ENCODE assay signal across 33 cellular contexts in genomic region chr17:81376946-81377733, GRCh38. TPM values are rescaled to one million over a fixed set of nuclear protein-coding genes. Genes with fewer than 3 reads are reported as not detected.
"Had no signal": no experiment of that assay in that cellular context is flagged by ENCODE, and none has a peak within 500 bp of the region (broad histone marks: within the 10 kb centered on the region; RNA-seq: fewer than 3 reads in every experiment).

No MANE protein-coding gene starts in this region.

- H3K4me3 ChIP-seq: adrenal gland, body of pancreas, esophagus muscularis mucosa, gastrocnemius medialis, heart left ventricle had no signal

- H3K4me1 Mint-ChIP-seq: activated CD4-positive, alpha-beta T cell treated with anti-CD3 and anti-CD28 coated beads for 36 hours; activated CD4-positive, alpha-beta T cell treated with anti-CD3 and anti-CD28 coated beads, Interleukin-2, amount 10 ng/mL, durations not matched to agents 24 days and 14 days; activated CD8-positive, alpha-beta memory T cell treated with anti-CD3 and anti-CD28 coated beads, Interleukin-2, amount 10 ng/mL, durations not matched to agents 7 days and 5 days; activated naive CD4-positive, alpha-beta T cell treated with anti-CD3 and anti-CD28 coated beads, Interleukin-2, amount 50 U/mL, for 24 hours; activated naive CD8-positive, alpha-beta T cell treated with anti-CD3 and anti-CD28 coated beads for 36 hours; activated naive CD8-positive, alpha-beta T cell treated with anti-CD3 and anti-CD28 coated beads, Interleukin-2, amount 50 U/mL, for 24 hours had no signal

- H3K36me3 Mint-ChIP-seq: activated CD4-positive, alpha-beta memory T cell treated with anti-CD3 and anti-CD28 coated beads for 36 hours; activated CD8-positive, alpha-beta memory T cell treated with anti-CD3 and anti-CD28 coated beads, Interleukin-2, amount 10 ng/mL, durations not matched to agents 7 days and 5 days; activated naive CD4-positive, alpha-beta T cell treated with anti-CD3 and anti-CD28 coated beads, Interleukin-2, amount 50 U/mL, for 24 hours; activated naive CD8-positive, alpha-beta T cell treated with anti-CD3 and anti-CD28 coated beads for 36 hours had no signal

- H3K27ac ChIP-seq: adrenal gland, body of pancreas, esophagus muscularis mucosa, foreskin keratinocyte, gastrocnemius medialis, heart left ventricle had no signal

- H3K4me1 ChIP-seq: foreskin keratinocyte had no signal

- H3K9me3 ChIP-seq: adrenal gland, body of pancreas, esophagus muscularis mucosa, gastrocnemius medialis, heart left ventricle had no signal

- H3K36me3 ChIP-seq: adrenal gland, esophagus muscularis mucosa, gastrocnemius medialis, heart left ventricle had no signal

- H3K4me3 Mint-ChIP-seq: activated CD4-positive, alpha-beta memory T cell treated with anti-CD3 and anti-CD28 coated beads for 36 hours; activated CD4-positive, alpha-beta T cell treated with anti-CD3 and anti-CD28 coated beads for 36 hours; activated CD4-positive, alpha-beta T cell treated with anti-CD3 and anti-CD28 coated beads, Interleukin-2, amount 10 ng/mL, durations not matched to agents 24 days and 14 days; activated CD8-positive, alpha-beta memory T cell treated with anti-CD3 and anti-CD28 coated beads, Interleukin-2, amount 10 ng/mL, durations not matched to agents 7 days and 5 days; activated CD8-positive, alpha-beta T cell treated with anti-CD3 and anti-CD28 coated beads, Interleukin-2, amount 10 ng/mL, durations not matched to agents 7 days and 5 days; activated naive CD4-positive, alpha-beta T cell treated with anti-CD3 and anti-CD28 coated beads for 36 hours; activated naive CD4-positive, alpha-beta T cell treated with anti-CD3 and anti-CD28 coated beads, Interleukin-2, amount 50 U/mL, for 24 hours; activated naive CD8-positive, alpha-beta T cell treated with anti-CD3 and anti-CD28 coated beads for 36 hours; activated naive CD8-positive, alpha-beta T cell treated with anti-CD3 and anti-CD28 coated beads, Interleukin-2, amount 50 U/mL, for 24 hours; activated T-helper 1 cell treated with anti-CD3 and anti-CD28 coated beads, Interleukin-12 subunit alpha, Interleukin-12 subunit beta, Interleukin-2, Interleukin-4 antibody, amounts not matched to agents 30 ng/mL and 10 ng/mL and 1 ng/mL, durations not matched to agents 14 hours and 24 hours and 36 hours; effector memory CD8-positive, alpha-beta T cell had no signal

- ATAC-seq: activated CD4-positive, alpha-beta T cell treated with anti-CD3 and anti-CD28 coated beads for 36 hours; activated CD8-positive, alpha-beta memory T cell treated with anti-CD3 and anti-CD28 coated beads, Interleukin-2, amount 10 ng/mL, durations not matched to agents 7 days and 5 days; activated CD8-positive, alpha-beta T cell treated with anti-CD3 and anti-CD28 coated beads, Interleukin-2, amount 10 ng/mL, durations not matched to agents 7 days and 5 days; activated naive CD8-positive, alpha-beta T cell treated with anti-CD3 and anti-CD28 coated beads, Interleukin-2, amount 50 U/mL, for 24 hours; body of pancreas; effector memory CD8-positive, alpha-beta T cell; foreskin keratinocyte; gastrocnemius medialis; heart left ventricle had no signal

- DNase-seq: activated CD4-positive, alpha-beta memory T cell treated with anti-CD3 and anti-CD28 coated beads for 36 hours; activated CD4-positive, alpha-beta T cell treated with anti-CD3 and anti-CD28 coated beads for 36 hours; activated CD4-positive, alpha-beta T cell treated with anti-CD3 and anti-CD28 coated beads, Interleukin-2, amount 10 ng/mL, durations not matched to agents 24 days and 14 days; activated CD4-positive, CD25-positive, alpha-beta regulatory T cell; activated CD4-positive, CD25-positive, alpha-beta regulatory T cell treated with anti-CD3 and anti-CD28 coated beads, Interleukin-2, amount 50 U/mL, for 72 hours; activated CD8-positive, alpha-beta memory T cell treated with anti-CD3 and anti-CD28 coated beads, Interleukin-2, amount 10 ng/mL, durations not matched to agents 7 days and 5 days; activated CD8-positive, alpha-beta memory T cell treated with anti-CD3 and anti-CD28 coated beads, Interleukin-2, amount 50 U/mL, for 4 hours; activated CD8-positive, alpha-beta T cell treated with anti-CD3 and anti-CD28 coated beads, Interleukin-2, amount 10 ng/mL, durations not matched to agents 7 days and 5 days; activated effector memory CD4-positive, alpha-beta T cell treated with anti-CD3 and anti-CD28 coated beads, Interleukin-2, amount 50 U/mL, for 16 hours; activated naive CD4-positive, alpha-beta T cell treated with anti-CD3 and anti-CD28 coated beads for 36 hours; activated naive CD8-positive, alpha-beta T cell treated with anti-CD3 and anti-CD28 coated beads for 36 hours; activated naive CD8-positive, alpha-beta T cell treated with anti-CD3 and anti-CD28 coated beads, Interleukin-2, amount 50 U/mL, for 24 hours; activated T-cell treated with anti-CD3 and anti-CD28 coated beads, Interleukin-2, amount 50 U/mL, for 1 hour; activated T-cell treated with anti-CD3 and anti-CD28 coated beads, Interleukin-2, amount 50 U/mL, for 48 hours; adrenal gland; amygdala; aorta; body of pancreas; cortex of kidney; dermis blood vessel endothelial cell; effector CD4-positive, alpha-beta T cell; effector memory CD8-positive, alpha-beta T cell; erythroblast; foreskin keratinocyte; gastrocnemius medialis; glutamatergic neuron; heart left ventricle; T-helper 2 cell had no signal

- H3K27me3 Mint-ChIP-seq: activated CD4-positive, alpha-beta memory T cell treated with anti-CD3 and anti-CD28 coated beads for 36 hours; activated CD4-positive, alpha-beta T cell treated with anti-CD3 and anti-CD28 coated beads for 36 hours; activated CD4-positive, alpha-beta T cell treated with anti-CD3 and anti-CD28 coated beads, Interleukin-2, amount 10 ng/mL, durations not matched to agents 24 days and 14 days; activated naive CD4-positive, alpha-beta T cell treated with anti-CD3 and anti-CD28 coated beads, Interleukin-2, amount 50 U/mL, for 24 hours had no signal

- H3K27ac Mint-ChIP-seq: activated CD4-positive, alpha-beta memory T cell treated with anti-CD3 and anti-CD28 coated beads for 36 hours; activated CD4-positive, alpha-beta T cell treated with anti-CD3 and anti-CD28 coated beads for 36 hours; activated CD4-positive, alpha-beta T cell treated with anti-CD3 and anti-CD28 coated beads, Interleukin-2, amount 10 ng/mL, durations not matched to agents 24 days and 14 days; activated CD8-positive, alpha-beta memory T cell treated with anti-CD3 and anti-CD28 coated beads, Interleukin-2, amount 10 ng/mL, durations not matched to agents 7 days and 5 days; activated CD8-positive, alpha-beta T cell treated with anti-CD3 and anti-CD28 coated beads, Interleukin-2, amount 10 ng/mL, durations not matched to agents 7 days and 5 days; activated naive CD4-positive, alpha-beta T cell treated with anti-CD3 and anti-CD28 coated beads for 36 hours; activated naive CD4-positive, alpha-beta T cell treated with anti-CD3 and anti-CD28 coated beads, Interleukin-2, amount 50 U/mL, for 24 hours; activated naive CD8-positive, alpha-beta T cell treated with anti-CD3 and anti-CD28 coated beads for 36 hours; activated naive CD8-positive, alpha-beta T cell treated with anti-CD3 and anti-CD28 coated beads, Interleukin-2, amount 50 U/mL, for 24 hours; activated T-helper 1 cell treated with anti-CD3 and anti-CD28 coated beads, Interleukin-12 subunit alpha, Interleukin-12 subunit beta, Interleukin-2, Interleukin-4 antibody, amounts not matched to agents 30 ng/mL and 10 ng/mL and 1 ng/mL, durations not matched to agents 14 hours and 24 hours and 36 hours; activated T-helper 2 cell treated with anti-CD3 and anti-CD28 coated beads, Interferon-gamma antibody, Interleukin-2, Interleukin-4, amounts not matched to agents 10 μg/mL and 5 μg/mL and 100 μg/mL, durations not matched to agents 14 hours and 24 hours and 36 hours; effector memory CD8-positive, alpha-beta T cell had no signal

- H3K9me3 Mint-ChIP-seq: activated CD4-positive, alpha-beta memory T cell treated with anti-CD3 and anti-CD28 coated beads for 36 hours; activated CD4-positive, alpha-beta T cell treated with anti-CD3 and anti-CD28 coated beads, Interleukin-2, amount 10 ng/mL, durations not matched to agents 24 days and 14 days; activated naive CD4-positive, alpha-beta T cell treated with anti-CD3 and anti-CD28 coated beads for 36 hours; activated naive CD4-positive, alpha-beta T cell treated with anti-CD3 and anti-CD28 coated beads, Interleukin-2, amount 50 U/mL, for 24 hours; activated naive CD8-positive, alpha-beta T cell treated with anti-CD3 and anti-CD28 coated beads for 36 hours; activated naive CD8-positive, alpha-beta T cell treated with anti-CD3 and anti-CD28 coated beads, Interleukin-2, amount 50 U/mL, for 24 hours; activated T-helper 1 cell treated with anti-CD3 and anti-CD28 coated beads, Interleukin-12 subunit alpha, Interleukin-12 subunit beta, Interleukin-2, Interleukin-4 antibody, amounts not matched to agents 30 ng/mL and 10 ng/mL and 1 ng/mL, durations not matched to agents 14 hours and 24 hours and 36 hours; activated T-helper 2 cell treated with anti-CD3 and anti-CD28 coated beads, Interferon-gamma antibody, Interleukin-2, Interleukin-4, amounts not matched to agents 10 μg/mL and 5 μg/mL and 100 μg/mL, durations not matched to agents 14 hours and 24 hours and 36 hours; effector memory CD8-positive, alpha-beta T cell had no signal

- H3K27me3 ChIP-seq: adrenal gland, body of pancreas, gastrocnemius medialis, heart left ventricle had no signal

RNA-seq across cellular contexts. Expression of gene BAHCC1, which starts 18.1 kb away (rescaled TPM):
- total RNA-seq: activated CD4-positive, alpha-beta T cell treated with anti-CD3 and anti-CD28 coated beads, Interleukin-2, amount 10 ng/mL, durations not matched to agents 24 days and 14 days; activated CD8-positive, alpha-beta memory T cell treated with anti-CD3 and anti-CD28 coated beads for 36 hours had no signal
